In the genomic region with DNA sequence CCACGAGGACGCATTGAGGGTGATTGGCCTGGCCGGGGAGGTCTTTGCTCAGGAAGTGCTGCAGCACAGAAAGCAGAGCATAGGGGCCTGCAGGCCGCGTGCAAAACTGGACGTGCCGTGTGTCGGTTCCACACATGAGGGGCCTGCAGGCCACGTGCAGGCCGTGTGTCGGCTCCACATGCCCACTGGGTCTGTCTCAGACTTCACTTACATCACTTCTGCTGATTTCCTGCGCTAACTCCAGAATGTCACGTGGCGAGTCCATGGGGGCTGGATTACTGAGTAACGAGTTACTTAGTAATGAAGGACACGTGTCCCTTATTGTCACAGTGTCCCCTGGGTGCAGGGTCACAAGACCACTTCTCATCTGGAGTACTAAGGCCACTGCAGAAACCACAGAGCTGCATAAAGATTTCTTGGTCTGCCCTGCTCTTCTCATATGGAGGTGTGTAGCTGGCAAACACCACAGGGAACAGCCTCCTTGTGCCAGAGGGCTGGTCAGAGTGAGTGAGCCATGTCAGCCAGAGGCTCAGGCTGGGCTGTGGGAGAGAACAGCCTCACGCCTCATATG, we compare ENCODE assay signal across 20 cellular contexts.
A peak's percentile ranks its signal among the peaks of the same experiment; 100 is the strongest.
DNase-seq lines count a peak whose midpoint lies in the region; ATAC-seq, FAIRE-seq and TF ChIP-seq lines count a peak whose summit lies in the region.
"Had no signal": no experiment of that assay in that cellular context is flagged by ENCODE, and none has a peak within 500 bp of the region (broad histone marks: within the 10 kb centered on the region; RNA-seq: fewer than 3 reads in every experiment).

No MANE protein-coding gene starts in this region.

- H3K23ac ChIP-seq in H1 (ENCODE audit: insufficient read length): no peak overlapping the region

- FAIRE-seq in H1 (lab: Jason Lieb, UNC) (no peak), H54 (lab: Jason Lieb, UNC) (no peak)
- FAIRE-seq: colon had no signal

- H3K23me2 ChIP-seq in H1 (ENCODE audit: low read depth, low read length): no peaks in the 10 kb centered on the region

- ATAC-seq in naive thymus-derived CD8-positive, alpha-beta T cell: no peak

- no peak overlapping the region for H2AFZ ChIP-seq in H1 (ENCODE audit: low read length)

- H3K27ac Mint-ChIP-seq in naive thymus-derived CD8-positive, alpha-beta T cell: peak overlapping the region in 6 of 10 donors; percentile 29 to 76 (median 59)
- H3K27ac Mint-ChIP-seq: activated CD4-positive, alpha-beta memory T cell treated with anti-CD3 and anti-CD28 coated beads, Interleukin-2, amount 10 ng/mL, durations not matched to agents 7 days and 5 days had no signal

- no peak overlapping the region for H4K91ac ChIP-seq in H1 (replicated peaks; ENCODE audit: insufficient read length, low read length)

- no peak overlapping the region for H4K5ac ChIP-seq in H1 (ENCODE audit: insufficient read length, low read depth, low read length)

- no peak overlapping the region for H2BK12ac ChIP-seq in H1 (ENCODE audit: low read depth, low read length)

- WGBS in H1 (ENCODE audit: extremely low coverage in 1 of 2, insufficient coverage in 1 of 2, insufficient read length in 1 of 2, insufficient replicate concordance in 2 of 2, low coverage in 1 of 2, low lambda C conversion rate in 2 of 2, missing lambda C conversion rate in 1 of 2), 2 experiments: 86% methylated on average over 17 of the region's 17 CpGs; no CpG with 5 or more reads in 1 of the 2 experiments

- POLR2A ChIA-PET in BJ (lab: Charles Lee): no interaction called here
- POLR2A ChIA-PET in H1 (lab: Charles Lee; ENCODE audit: partially characterized antibody): interaction anchor here (0.7 to 2.6 kb wide), 3 partner anchors 10 to 65 kb away, joined by 3 to 14 read pairs (median 4); a partner anchor contains a TSS
- POLR2A ChIA-PET in naive thymus-derived CD8-positive, alpha-beta T cell (lab: Charles Lee): no interaction called here

- H3K36me3 ChIP-seq in BJ (ENCODE audit: control insufficient read depth, insufficient read depth, low read length): peaks cover 5% of the 10 kb centered on the region
- H3K36me3 ChIP-seq in H1 (ENCODE audit: control insufficient read depth in 2 of 4, insufficient read depth in 4 of 4, low read length in 3 of 4): peaks cover 4 to 19% (median 13%) of the 10 kb centered on the region in 4 experiments; a peak in 7 of 8 replicates
- H3K36me3 ChIP-seq: prostate gland had no signal

- peak overlapping the region; percentile 18; the same call in 1 of the 2 replicates for H3K27ac ChIP-seq in H1 (ENCODE audit: low read depth, low read length)
- H3K27ac ChIP-seq: epithelial cell of prostate, heart left ventricle, prostate gland had no signal

- peaks cover 4 to 16% (median 10%) of the 10 kb centered on the region in 4 experiments for H3K4me1 ChIP-seq in H1 (replicated peaks in 1 of 4; ENCODE audit: control insufficient read depth in 3 of 4, insufficient read depth in 4 of 4, low read length in 3 of 4)
- H3K4me1 ChIP-seq: BE2C, heart left ventricle, testis had no signal

- H3K4me1 Mint-ChIP-seq in naive thymus-derived CD8-positive, alpha-beta T cell: peaks cover 5 to 39% (median 27%) of the 10 kb centered on the region in 4 donors

- H4K8ac ChIP-seq in H1 (ENCODE audit: extremely low read depth, insufficient read depth, low read length): no peak overlapping the region

- peaks cover 6 to 7% of the 10 kb centered on the region in 2 experiments for H4K20me1 ChIP-seq in H1 (replicated peaks in 1 of 2; ENCODE audit: control insufficient read depth in 1 of 2, insufficient read depth in 2 of 2, low read length in 2 of 2)

- peak overlapping the region; percentile 35 to 54; a peak in 3 of 4 replicates for H3K4me2 ChIP-seq in H1 (ENCODE audit: insufficient read depth in 1 of 2, low read depth in 2 of 2, low read length in 2 of 2)

- H2BK20ac ChIP-seq in H1 (ENCODE audit: low read length): no peak overlapping the region

- H3K27me3 ChIP-seq in BJ (ENCODE audit: control insufficient read depth, insufficient read depth, low read length): no peaks in the 10 kb centered on the region
- no peaks in the 10 kb centered on the region for H3K27me3 ChIP-seq in H1 (replicated peaks in 1 of 4; ENCODE audit: control insufficient read depth in 3 of 4, extremely low read depth in 1 of 4, insufficient read depth in 3 of 4, low read length in 3 of 4)
- H3K27me3 ChIP-seq: BE2C, heart left ventricle, MG63, testis had no signal

- peaks cover 0 to 11% of the 10 kb centered on the region in 2 experiments; a peak in 3 of 4 replicates for H3K79me2 ChIP-seq in H1 (ENCODE audit: control insufficient read depth in 1 of 2, insufficient read depth in 2 of 2, low read length in 2 of 2)

- no peak overlapping the region for H3K14ac ChIP-seq in H1 (ENCODE audit: insufficient read length)

- TF ChIP-seq RAD21 in H1 (IDR thresholded peaks at IDR 0.05 in 1 of 2, conservative IDR thresholded peaks at IDR 0.05 in 1 of 2; ENCODE audit: low read depth in 2 of 2, low read length in 2 of 2): no peak

- CTCF ChIA-PET in BJ (lab: Yijun Ruan, JAX): no interaction called here
- CTCF ChIA-PET in H1 (lab: Charles Lee; ENCODE audit: partially characterized antibody): interaction anchor here (0.8 to 1.2 kb wide), 4 partner anchors 11 to 122 kb away, joined by 3 to 4 read pairs (median 4); no protein-coding TSS in a partner anchor

- H3K56ac ChIP-seq in H1 (replicated peaks; ENCODE audit: insufficient read length, low read depth, low read length): no peak overlapping the region

- H3K9me3 Mint-ChIP-seq in naive thymus-derived CD8-positive, alpha-beta T cell: no peaks in the 10 kb centered on the region
- H3K9me3 Mint-ChIP-seq: activated CD4-positive, alpha-beta memory T cell treated with anti-CD3 and anti-CD28 coated beads, Interleukin-2, amount 10 ng/mL, durations not matched to agents 7 days and 5 days had no signal

- DNase-seq in BJ (ENCODE audit: low read depth) (peak; percentile 14), GM04503 (ENCODE audit: low read depth) (peak; percentile 21), H1 (ENCODE audit: low read depth in 1 of 2, low spot score in 2 of 2) (no peak), H54 (ENCODE audit: insufficient read length, low spot score) (no peak), SKM-1 (lab: John Stamatoyannopoulos, UW; ENCODE audit: unreplicated experiment) (no peak), globus pallidus (ENCODE audit: low spot score) (no peak)
- no peak for DNase-seq in naive thymus-derived CD8-positive, alpha-beta T cell
- DNase-seq in effector CD8-positive, alpha-beta T cell (lab: John Stamatoyannopoulos, UW): no peak
- DNase-seq: activated CD4-positive, alpha-beta memory T cell treated with anti-CD3 and anti-CD28 coated beads, Interleukin-2, amount 10 ng/mL, durations not matched to agents 7 days and 5 days; aorta; BE2C; MG63; NCI-H187; NCI-H524; OCI-M1; testis had no signal

- H3K79me1 ChIP-seq in H1 (ENCODE audit: low read depth, low read length): peaks cover 2% of the 10 kb centered on the region; the same call in 1 of the 2 replicates

- H2BK15ac ChIP-seq in H1 (ENCODE audit: low read length): no peak overlapping the region; the same call in 1 of the 2 replicates

- H3K4ac ChIP-seq in H1 (replicated peaks; ENCODE audit: insufficient read length, low read depth, low read length): no peak overlapping the region

- H3K4me3 ChIP-seq in BJ (ENCODE audit: low read depth, low read length) (no peak overlapping the region), H1 (ENCODE audit: extremely low read depth in 1 of 4, insufficient read depth in 2 of 4, low read depth in 3 of 4, low read length in 4 of 4) (0 out of 8 replicates have a peak overlapping the region, but pooled peaks of 1 of the 4 experiments have one; percentile 12)
- H3K4me3 ChIP-seq: heart left ventricle, MG63, prostate gland, testis had no signal

- TF ChIP-seq CTCF in BJ (IDR thresholded peaks at IDR 0.05; ENCODE audit: insufficient read depth, low read depth, low read length) (no peak), H1 (IDR thresholded peaks at IDR 0.05; ENCODE audit: control extremely low read depth in 1 of 3, insufficient read depth in 1 of 3, low read depth in 1 of 3, low read length in 3 of 3) (no peak)

- no peak overlapping the region for H3K9ac ChIP-seq in H1 (replicated peaks in 1 of 4; ENCODE audit: extremely low read depth in 1 of 4, low read depth in 3 of 4, low read length in 3 of 4)

- H3K9me3 ChIP-seq in H1 (ENCODE audit: insufficient read depth in 2 of 2, low read depth in 1 of 2, low read length in 1 of 2): no peaks in the 10 kb centered on the region
- H3K9me3 ChIP-seq: BE2C, heart left ventricle, MG63, prostate gland, testis had no signal

- H2BK120ac ChIP-seq in H1 (replicated peaks; ENCODE audit: low read depth, low read length): no peak overlapping the region

- no peaks in the 10 kb centered on the region for H3K27me3 Mint-ChIP-seq in naive thymus-derived CD8-positive, alpha-beta T cell
- H3K27me3 Mint-ChIP-seq: activated CD4-positive, alpha-beta memory T cell treated with anti-CD3 and anti-CD28 coated beads, Interleukin-2, amount 10 ng/mL, durations not matched to agents 7 days and 5 days had no signal

- TF ChIP-seq POLR2A in H1 (IDR thresholded peaks at IDR 0.05; ENCODE audit: control extremely low read depth in 1 of 2, low read depth in 2 of 2, low read length in 2 of 2) (no peak), H54 (IDR thresholded peaks at IDR 0.05; ENCODE audit: low read depth, low read length) (no peak)

- H3K4me3 Mint-ChIP-seq in naive thymus-derived CD8-positive, alpha-beta T cell: no peak overlapping the region
- H3K4me3 Mint-ChIP-seq: activated CD4-positive, alpha-beta memory T cell treated with anti-CD3 and anti-CD28 coated beads, Interleukin-2, amount 10 ng/mL, durations not matched to agents 7 days and 5 days had no signal

- H2AK5ac ChIP-seq in H1 (ENCODE audit: low read depth, low read length): no peak overlapping the region

- TF ChIP-seq EP300 in H1 (IDR thresholded peaks at IDR 0.05; ENCODE audit: borderline replicate concordance in 1 of 2, low read depth in 2 of 2, low read length in 2 of 2): no peak

- H2BK5ac ChIP-seq in H1 (ENCODE audit: low read depth, low read length): peak overlapping the region; percentile 35; the same call in 1 of the 2 replicates

- peaks cover 7 to 71% (median 18%) of the 10 kb centered on the region in 3 donors for H3K36me3 Mint-ChIP-seq in naive thymus-derived CD8-positive, alpha-beta T cell

- H3K18ac ChIP-seq in H1 (ENCODE audit: extremely low read depth, low read length): no peak overlapping the region; the same call in 1 of the 2 replicates

TF ChIP-seq in H1, 55 proteins besides CTCF, POLR2A, EP300 and RAD21 (continues in another document):
- no peak for TF ChIP-seq BCL11A (IDR thresholded peaks at IDR 0.05; ENCODE audit: low read depth in 2 of 2, low read length in 2 of 2)
- TF ChIP-seq, protein P1, sequence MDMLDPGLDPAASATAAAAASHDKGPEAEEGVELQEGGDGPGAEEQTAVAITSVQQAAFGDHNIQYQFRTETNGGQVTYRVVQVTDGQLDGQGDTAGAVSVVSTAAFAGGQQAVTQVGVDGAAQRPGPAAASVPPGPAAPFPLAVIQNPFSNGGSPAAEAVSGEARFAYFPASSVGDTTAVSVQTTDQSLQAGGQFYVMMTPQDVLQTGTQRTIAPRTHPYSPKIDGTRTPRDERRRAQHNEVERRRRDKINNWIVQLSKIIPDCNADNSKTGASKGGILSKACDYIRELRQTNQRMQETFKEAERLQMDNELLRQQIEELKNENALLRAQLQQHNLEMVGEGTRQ (IDR thresholded peaks at IDR 0.05; ENCODE audit: low read length): no peak
- no peak for TF ChIP-seq SIX5 (IDR thresholded peaks at IDR 0.05; ENCODE audit: low read depth, low read length)
- no peak for TF ChIP-seq EGR1 (IDR thresholded peaks at IDR 0.05; ENCODE audit: borderline replicate concordance, low read depth, low read length)

Comparison
In these comparisons a context has a peak if more than half of its experiments do, and no peak if none do; other contexts are left out.
1. DNase-seq: peak in BJ (single experiment) and GM04503 (single experiment); none in H1 (0 of 2), naive thymus-derived CD8-positive, alpha-beta T cell (0 of 10), H54 (single experiment), SKM-1 (single experiment), effector CD8-positive, alpha-beta T cell (single experiment) and globus pallidus (single experiment).